Comparison of ENCODE assay signal across 1 cellular context in genomic region chr18:46161721-46162421, GRCh38.
TF ChIP-seq lines count a peak whose summit lies in the region.

No MANE protein-coding gene starts in this region.

TF ChIP-seq in K562, 482 proteins besides CTCF, POLR2A, EP300 and RAD21 (continued from another document):
- TF ChIP-seq, protein P1, sequence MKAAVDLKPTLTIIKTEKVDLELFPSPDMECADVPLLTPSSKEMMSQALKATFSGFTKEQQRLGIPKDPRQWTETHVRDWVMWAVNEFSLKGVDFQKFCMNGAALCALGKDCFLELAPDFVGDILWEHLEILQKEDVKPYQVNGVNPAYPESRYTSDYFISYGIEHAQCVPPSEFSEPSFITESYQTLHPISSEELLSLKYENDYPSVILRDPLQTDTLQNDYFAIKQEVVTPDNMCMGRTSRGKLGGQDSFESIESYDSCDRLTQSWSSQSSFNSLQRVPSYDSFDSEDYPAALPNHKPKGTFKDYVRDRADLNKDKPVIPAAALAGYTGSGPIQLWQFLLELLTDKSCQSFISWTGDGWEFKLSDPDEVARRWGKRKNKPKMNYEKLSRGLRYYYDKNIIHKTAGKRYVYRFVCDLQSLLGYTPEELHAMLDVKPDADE (conservative IDR thresholded peaks at IDR 0.05; ENCODE audit: control insufficient read depth, low read depth, low read length) = no peak
- no peak for TF ChIP-seq BDP1 (IDR thresholded peaks at IDR 0.05; ENCODE audit: insufficient read depth, insufficient read length)
- TF ChIP-seq NCOR1 (IDR thresholded peaks at IDR 0.05) = no peak
- no peak for TF ChIP-seq CBFA2T3 (IDR thresholded peaks at IDR 0.05)
- TF ChIP-seq GATAD2A (IDR thresholded peaks at IDR 0.05) = peak; percentile 64
- no peak for TF ChIP-seq RNF2 (IDR thresholded peaks at IDR 0.05)
- TF ChIP-seq HDAC2 (IDR thresholded peaks at IDR 0.05) = no peak
- TF ChIP-seq, protein P2, sequence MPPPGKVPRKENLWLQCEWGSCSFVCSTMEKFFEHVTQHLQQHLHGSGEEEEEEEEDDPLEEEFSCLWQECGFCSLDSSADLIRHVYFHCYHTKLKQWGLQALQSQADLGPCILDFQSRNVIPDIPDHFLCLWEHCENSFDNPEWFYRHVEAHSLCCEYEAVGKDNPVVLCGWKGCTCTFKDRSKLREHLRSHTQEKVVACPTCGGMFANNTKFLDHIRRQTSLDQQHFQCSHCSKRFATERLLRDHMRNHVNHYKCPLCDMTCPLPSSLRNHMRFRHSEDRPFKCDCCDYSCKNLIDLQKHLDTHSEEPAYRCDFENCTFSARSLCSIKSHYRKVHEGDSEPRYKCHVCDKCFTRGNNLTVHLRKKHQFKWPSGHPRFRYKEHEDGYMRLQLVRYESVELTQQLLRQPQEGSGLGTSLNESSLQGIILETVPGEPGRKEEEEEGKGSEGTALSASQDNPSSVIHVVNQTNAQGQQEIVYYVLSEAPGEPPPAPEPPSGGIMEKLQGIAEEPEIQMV (tag; conservative IDR thresholded peaks at IDR 0.05; ENCODE audit: low read depth) = peak; percentile 87
- TF ChIP-seq TCFL5 (CRISPR knock-in tag; conservative IDR thresholded peaks at IDR 0.05) = peak; percentile 94
- TF ChIP-seq ZZZ3 (IDR thresholded peaks at IDR 0.05) = no peak
- no peak for TF ChIP-seq NFATC3 (IDR thresholded peaks at IDR 0.05)
